In genomic region chr6:7389451-7390217, GRCh38 we compare ENCODE assay signal across 8 cellular contexts. TPM values are rescaled to one million over a fixed set of nuclear protein-coding genes. Genes with fewer than 3 reads are reported as not detected.
A peak's percentile ranks its signal among the peaks of the same experiment; 100 is the strongest.
DNase-seq lines count a peak whose midpoint lies in the region; ATAC-seq, FAIRE-seq and TF ChIP-seq lines count a peak whose summit lies in the region.

CAGE1 (minus strand) TSS chr6:7389742; CDS start chr6:7387173, 2,569 bp downstream.
RIOK1 (plus strand) TSS chr6:7389808; CDS start chr6:7390003, 195 bp downstream.

- H3K27ac ChIP-seq in right atrium auricular region (peak within 1 kb of the TSS; percentile 90 to 94), psoas muscle (peak within 1 kb of the TSS; percentile 94)

- DNase-seq in NCI-H146 treated with DMSO at 0.1 percent for 48 hours (lab: John Stamatoyannopoulos, UW; ENCODE audit: unreplicated experiment), result peak; percentile 81
- peak; percentile 90 to 94 (median 92) for DNase-seq in T-helper 1 cell
- peak; percentile 65 to 96 (median 88) for DNase-seq in amygdala (lab: John Stamatoyannopoulos, UW)
- DNase-seq in right atrium auricular region (ENCODE audit: low spot score), result peak; percentile 95
- peak; percentile 97 to 98 for DNase-seq in psoas muscle
- DNase-seq in urothelium cell line (ENCODE audit: low spot score), result peak; percentile 94

- TF ChIP-seq CTCF in right atrium auricular region (IDR thresholded peaks at IDR 0.05), result peak in 1 of 2 donors; percentile 34
- TF ChIP-seq CTCF in psoas muscle (IDR thresholded peaks at IDR 0.05), result peak; percentile 21

- peak; percentile 96 for TF ChIP-seq POLR2A in GM15510 (IDR thresholded peaks at IDR 0.05; ENCODE audit: borderline replicate concordance, extremely low read depth, insufficient read length)

- H3K9me3 ChIP-seq in right atrium auricular region (no peaks in the 10 kb centered on the region), psoas muscle (no peaks in the 10 kb centered on the region)

- peak within 1 kb of the TSS; percentile 64 to 80 for H3K4me3 ChIP-seq in right atrium auricular region
- H3K4me3 ChIP-seq in psoas muscle, result peak within 1 kb of the TSS; percentile 96

- no peak for FAIRE-seq in urothelium cell line (lab: Jason Lieb, UNC)

- peaks cover 12% of the 10 kb centered on the region for H3K36me3 ChIP-seq in right atrium auricular region
- peaks cover 7 to 17% of the 10 kb centered on the region in 2 donors for H3K36me3 ChIP-seq in psoas muscle (ENCODE audit: insufficient read depth in 1 of 2, low read depth in 1 of 2)

- peak; percentile 96 for ATAC-seq in HG02884 (IDR thresholded peaks at IDR 0.05; ENCODE audit: unreplicated experiment)
- peak; percentile 99 to 100 (median 100) for ATAC-seq in psoas muscle

- intact Hi-C loops in psoas muscle (cut with DNase I), result loop anchor here (2.0 to 10.0 kb wide), 4 partner anchors 77 to 715 kb away; partner anchors contain the start of genes SSR1 (in 2 of the 2) and SNRNP48 (in 1 of the 2)

- no peaks in the 10 kb centered on the region for H3K27me3 ChIP-seq in right atrium auricular region
- no peaks in the 10 kb centered on the region for H3K27me3 ChIP-seq in psoas muscle (ENCODE audit: insufficient read depth in 3 of 3, low read length in 2 of 3)

- H3K4me1 ChIP-seq in right atrium auricular region, result peaks cover 0 to 17% of the 10 kb centered on the region in 2 donors
- H3K4me1 ChIP-seq in psoas muscle, result peaks cover 22% of the 10 kb centered on the region

- WGBS in psoas muscle, 3 donors, result 0 to 1% (median 0%) methylated on average over 62 of the region's 62 CpGs

RNA-seq across cellular contexts. Expression of gene CAGE1, which starts in this region (rescaled TPM):
- total RNA-seq in right atrium auricular region (not detected), psoas muscle (not detected)
- under 1 TPM in 1 of 3 donors, not detected in 2; 0.08 TPM for polyA plus RNA-seq in psoas muscle

RNA-seq across cellular contexts. Expression of gene RIOK1, which starts in this region (rescaled TPM):
- total RNA-seq in right atrium auricular region, result 10 to 100 TPM in 1 of 2 donors, 1 to 10 TPM in 1; 8.5 to 13.9 TPM
- total RNA-seq in psoas muscle, result 10 to 100 TPM in 3 of 4 donors, 1 to 10 TPM in 1; 8.5 to 26.1 (median 20.4) TPM
- 10 to 100 TPM; 13.9 to 27.7 (median 24.2) TPM for polyA plus RNA-seq in psoas muscle

Comparison
In these comparisons a context has a peak if more than half of its experiments do, and no peak if none do; other contexts are left out.
1. Peak in every context shown above with its lines: DNase-seq, ATAC-seq, H3K4me3 ChIP-seq and H3K27ac ChIP-seq.